1 cellular context compared by ENCODE assay signal in genomic region chr3:62768896-62769295, GRCh38.
TF ChIP-seq lines count a peak whose summit lies in the region.

No MANE protein-coding gene starts in this region.

TF ChIP-seq in H1, 55 proteins besides CTCF, POLR2A, EP300 and RAD21 (continued from another document):
- TF ChIP-seq CHD7 (IDR thresholded peaks at IDR 0.05; ENCODE audit: insufficient replicate concordance, low read length) (no peak), E2F6 (IDR thresholded peaks at IDR 0.05) (no peak), PHF8 (conservative IDR thresholded peaks at IDR 0.05; ENCODE audit: low read depth, low read length) (no peak), USF2 (IDR thresholded peaks at IDR 0.05; ENCODE audit: low read length) (no peak), CHD2 (IDR thresholded peaks at IDR 0.05; ENCODE audit: low read length) (no peak), NANOG (IDR thresholded peaks at IDR 0.05; ENCODE audit: insufficient read depth, low read depth, low read length, poor library complexity, severe bottlenecking) (no peak), KDM4A (IDR thresholded peaks at IDR 0.05; ENCODE audit: low read depth, low read length, severe bottlenecking) (no peak), JUND (IDR thresholded peaks at IDR 0.05; ENCODE audit: low read length) (no peak), POLR2AphosphoS5 (IDR thresholded peaks at IDR 0.05; ENCODE audit: low read depth, low read length) (no peak), GTF2F1 (IDR thresholded peaks at IDR 0.05; ENCODE audit: borderline replicate concordance, low read depth, low read length) (no peak)
